Comparison of ENCODE assay signal across 23 cellular contexts in the genomic region with DNA sequence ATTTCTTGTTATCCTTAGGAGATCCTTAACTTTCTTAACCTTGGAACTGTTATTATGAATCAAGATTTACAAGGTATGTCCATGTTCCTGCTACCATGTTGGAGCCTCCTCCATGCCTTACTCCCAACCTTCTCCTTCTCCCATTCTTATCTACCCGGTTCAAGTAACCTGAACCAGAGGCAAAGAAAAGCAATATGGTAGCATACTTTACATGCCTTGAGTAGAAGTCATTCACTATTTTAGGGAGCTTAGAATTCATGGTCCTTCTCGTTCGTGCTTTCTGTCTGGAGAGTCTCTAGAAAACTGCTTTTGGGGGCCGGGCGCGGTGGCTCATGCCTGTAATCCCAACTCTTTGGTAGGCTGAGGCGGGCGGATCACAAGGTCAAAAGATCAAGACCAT. TPM values are rescaled to one million over a fixed set of nuclear protein-coding genes. Genes with fewer than 3 reads are reported as not detected.
"Had no signal": no experiment of that assay in that cellular context is flagged by ENCODE, and none has a peak within 500 bp of the region (broad histone marks: within the 10 kb centered on the region; RNA-seq: fewer than 3 reads in every experiment).

No MANE protein-coding gene starts in this region.

- H3K4me1 ChIP-seq: testis had no signal

- H3K27me3 ChIP-seq: testis had no signal

- H3K4me3 ChIP-seq: testis had no signal

- H3K9me3 Mint-ChIP-seq: activated naive CD4-positive, alpha-beta T cell treated with anti-CD3 and anti-CD28 coated beads, Interleukin-2, amount 50 U/mL, for 24 hours had no signal

- H3K27me3 Mint-ChIP-seq: activated CD4-positive, alpha-beta memory T cell treated with anti-CD3 and anti-CD28 coated beads, Interleukin-2, amount 10 ng/mL, durations not matched to agents 7 days and 5 days; activated CD4-positive, alpha-beta T cell treated with anti-CD3 and anti-CD28 coated beads, Interleukin-2, amount 10 ng/mL, durations not matched to agents 24 days and 14 days; activated naive CD4-positive, alpha-beta T cell treated with anti-CD3 and anti-CD28 coated beads, Interleukin-2, amount 50 U/mL, for 24 hours had no signal

- H3K36me3 Mint-ChIP-seq: activated naive CD4-positive, alpha-beta T cell treated with anti-CD3 and anti-CD28 coated beads, Interleukin-2, amount 50 U/mL, for 24 hours had no signal

- H3K27ac Mint-ChIP-seq: activated CD4-positive, alpha-beta memory T cell treated with anti-CD3 and anti-CD28 coated beads, Interleukin-2, amount 10 ng/mL, durations not matched to agents 7 days and 5 days; activated CD4-positive, alpha-beta T cell treated with anti-CD3 and anti-CD28 coated beads, Interleukin-2, amount 10 ng/mL, durations not matched to agents 24 days and 14 days; activated naive CD4-positive, alpha-beta T cell treated with anti-CD3 and anti-CD28 coated beads, Interleukin-2, amount 50 U/mL, for 24 hours; activated T-cell treated with anti-CD3 and anti-CD28 coated beads, Interleukin-2, amount 50 U/mL, for 72 hours; mesothelial cell of epicardium had no signal

- H3K27ac ChIP-seq: testis had no signal

- H3K4me3 Mint-ChIP-seq: activated CD4-positive, alpha-beta memory T cell treated with anti-CD3 and anti-CD28 coated beads, Interleukin-2, amount 10 ng/mL, durations not matched to agents 7 days and 5 days; activated CD4-positive, alpha-beta T cell treated with anti-CD3 and anti-CD28 coated beads, Interleukin-2, amount 10 ng/mL, durations not matched to agents 24 days and 14 days; activated naive CD4-positive, alpha-beta T cell treated with anti-CD3 and anti-CD28 coated beads, Interleukin-2, amount 50 U/mL, for 24 hours; activated T-cell treated with anti-CD3 and anti-CD28 coated beads, Interleukin-2, amount 50 U/mL, for 72 hours; mesothelial cell of epicardium; neural crest cell had no signal

- H3K9me3 ChIP-seq: testis had no signal

- ATAC-seq: activated T-cell treated with anti-CD3 and anti-CD28 coated beads, Interleukin-2, amount 50 U/mL, for 72 hours; esophagus mucosa; left ventricle myocardium superior; sciatic nerve had no signal

- DNase-seq: activated CD4-positive, alpha-beta memory T cell treated with anti-CD3 and anti-CD28 coated beads, Interleukin-2, amount 10 ng/mL, durations not matched to agents 7 days and 5 days; activated CD4-positive, alpha-beta T cell treated with anti-CD3 and anti-CD28 coated beads, Interleukin-2, amount 10 ng/mL, durations not matched to agents 24 days and 14 days; activated CD4-positive, CD25-positive, alpha-beta regulatory T cell; activated gamma-delta T cell; activated T-cell treated with anti-CD3 and anti-CD28 coated beads, Interleukin-2, amount 50 U/mL, for 72 hours; anterior cingulate cortex; central memory CD4-positive, alpha-beta T cell; effector memory CD4-positive, alpha-beta T cell; foreskin melanocyte; hippocampal formation; left ventricle myocardium superior; mammary epithelial cell; occipital lobe; stimulated activated CD4-positive, alpha-beta T cell treated with anti-CD3 and anti-CD28 coated beads, Interleukin-4, amount 100 ng/mL, for 1 hour; stimulated activated naive CD4-positive, alpha-beta T cell; T1000; testis had no signal

RNA-seq across cellular contexts. Expression of a gene that starts 37.7 kb away (rescaled TPM):
- total RNA-seq: endothelial cell of umbilical vein had no signal
